In genomic region chr17:16911141-16911937, GRCh38 we compare ENCODE assay signal across 12 cellular contexts.
DNase-seq lines count a peak whose midpoint lies in the region; ATAC-seq and TF ChIP-seq lines count a peak whose summit lies in the region.
"Had no signal": no experiment of that assay in that cellular context is flagged by ENCODE, and none has a peak within 500 bp of the region (broad histone marks: within the 10 kb centered on the region; RNA-seq: fewer than 3 reads in every experiment).

No MANE protein-coding gene starts in this region.

- H3K9ac ChIP-seq in BLaER1 treated with 17β-estradiol and CSF1 and Interleukin-3, amounts not matched to agents 10 nM and 100 nM, result peak overlapping the region in 3 of 11 experiments; percentile 0 to 40 (median 34); a peak in 3 of 22 replicates
- peak overlapping the region; percentile 27 for H3K9ac ChIP-seq in OCI-LY3 (ENCODE audit: low read length)

- H3K27me3 ChIP-seq in BLaER1 treated with 17β-estradiol and CSF1 and Interleukin-3, amounts not matched to agents 10 nM and 100 nM, result no peaks in the 10 kb centered on the region
- no peaks in the 10 kb centered on the region for H3K27me3 ChIP-seq in OCI-LY3 (ENCODE audit: low read depth, low read length)

- H3K27ac ChIP-seq in BLaER1 treated with 17β-estradiol and CSF1 and Interleukin-3, amounts not matched to agents 10 nM and 100 nM, result peak overlapping the region in 2 of 11 experiments; percentile 6 to 21; a peak in 2 of 22 replicates
- peak overlapping the region; percentile 72 for H3K27ac ChIP-seq in OCI-LY3 (ENCODE audit: low read length)

- no peaks in the 10 kb centered on the region for H3K27me3 Mint-ChIP-seq in neural crest cell (ENCODE audit: low read depth)

- H3K4me3 ChIP-seq in BLaER1 treated with 17β-estradiol and CSF1 and Interleukin-3, amounts not matched to agents 10 nM and 100 nM, result no peak overlapping the region
- peak overlapping the region; percentile 8; the same call in 1 of the 2 replicates for H3K4me3 ChIP-seq in OCI-LY3 (ENCODE audit: low read length)

- no peaks in the 10 kb centered on the region for H3K36me3 Mint-ChIP-seq in neural crest cell (ENCODE audit: low read depth)

- no peaks in the 10 kb centered on the region for H3K36me3 ChIP-seq in BLaER1 treated with 17β-estradiol and CSF1 and Interleukin-3, amounts not matched to agents 10 nM and 100 nM
- H3K36me3 ChIP-seq in OCI-LY3 (replicated peaks; ENCODE audit: low read depth, low read length), result no peaks in the 10 kb centered on the region

- H3K79me2 ChIP-seq in OCI-LY3 (ENCODE audit: low read length), result no peaks in the 10 kb centered on the region

- H3K4me1 Mint-ChIP-seq in neural crest cell, result peaks cover 27% of the 10 kb centered on the region

- H3K4me2 ChIP-seq in BLaER1 treated with 17β-estradiol and CSF1 and Interleukin-3, amounts not matched to agents 10 nM and 100 nM, result peak overlapping the region; percentile 53 to 75 (median 65)
- peak overlapping the region; percentile 46 for H3K4me2 ChIP-seq in OCI-LY3 (ENCODE audit: low read length)

- peaks cover 22 to 45% (median 33%) of the 10 kb centered on the region in 10 experiments for H3K4me1 ChIP-seq in BLaER1 treated with 17β-estradiol and CSF1 and Interleukin-3, amounts not matched to agents 10 nM and 100 nM
- H3K4me1 ChIP-seq in OCI-LY3 (ENCODE audit: low read length), result peaks cover 98% of the 10 kb centered on the region

- H3K9me3 ChIP-seq in BLaER1 treated with 17β-estradiol and CSF1 and Interleukin-3, amounts not matched to agents 10 nM and 100 nM (replicated peaks in 1 of 11), result no peaks in the 10 kb centered on the region
- H3K9me3 ChIP-seq in OCI-LY3 (ENCODE audit: insufficient read depth, low read length), result no peaks in the 10 kb centered on the region

- ATAC-seq in esophagus mucosa, result peak; percentile 35
- ATAC-seq in HG02610 (IDR thresholded peaks at IDR 0.05; ENCODE audit: unreplicated experiment), result no peak
- no peak for ATAC-seq in GM21717 (IDR thresholded peaks at IDR 0.05; ENCODE audit: unreplicated experiment)

- TF ChIP-seq CTCF in OCI-LY3 (IDR thresholded peaks at IDR 0.05; ENCODE audit: low read depth, low read length) (no peak), neural crest cell (conservative IDR thresholded peaks at IDR 0.05) (no peak)

- H3K4me3 Mint-ChIP-seq in neural crest cell, result no peak overlapping the region

- no peaks in the 10 kb centered on the region for H4K20me1 ChIP-seq in BLaER1 treated with 17β-estradiol and CSF1 and Interleukin-3, amounts not matched to agents 10 nM and 100 nM
- H4K20me1 ChIP-seq in OCI-LY3 (ENCODE audit: insufficient read depth, low read length), result no peaks in the 10 kb centered on the region

- DNase-seq in neural crest cell (ENCODE audit: low read depth, low spot score) (peak; percentile 25), SW480 (ENCODE audit: low spot score) (no peak), SIG-M5 treated with dmso at 0.1 percent for 504 hours (lab: John Stamatoyannopoulos, UW; ENCODE audit: unreplicated experiment) (no peak)
- DNase-seq: GOT3, NCI-H1417 treated with DMSO at 0.1 percent for 48 hours, NCI-H82, SIG-M5 had no signal

- no peaks in the 10 kb centered on the region for H3K9me3 Mint-ChIP-seq in neural crest cell

- peak overlapping the region; percentile 53 for H3K27ac Mint-ChIP-seq in neural crest cell (ENCODE audit: unreplicated experiment)

- H2AFZ ChIP-seq in OCI-LY3 (ENCODE audit: low read depth, low read length), result no peak overlapping the region
